Comparison of ENCODE assay signal across 8 cellular contexts in genomic region chr22:43228330-43228729, GRCh38. TPM values are rescaled to one million over a fixed set of nuclear protein-coding genes. Genes with fewer than 3 reads are reported as not detected.
DNase-seq lines count a peak whose midpoint lies in the region; ATAC-seq and TF ChIP-seq lines count a peak whose summit lies in the region.

No MANE protein-coding gene starts in this region.

- H3K36me3 ChIP-seq in heart left ventricle (no peaks in the 10 kb centered on the region), NT2/D1 (ENCODE audit: insufficient read depth, insufficient read length, low read length) (no peaks in the 10 kb centered on the region), spleen (no peaks in the 10 kb centered on the region)

- H3K4me3 Mint-ChIP-seq in stimulated activated naive CD8-positive, alpha-beta T cell treated with anti-CD3 and anti-CD28 coated beads, Interleukin-15, amount 100 ng/mL, for 72 hours = no peak overlapping the region

- peak overlapping the region; percentile 35 to 73 for H3K27ac Mint-ChIP-seq in stimulated activated naive CD8-positive, alpha-beta T cell treated with anti-CD3 and anti-CD28 coated beads, Interleukin-15, amount 100 ng/mL, for 72 hours

- no peak overlapping the region for H3K27ac ChIP-seq in heart left ventricle
- no peak overlapping the region for H3K27ac ChIP-seq in right cardiac atrium (ENCODE audit: low read length)
- no peak overlapping the region for H3K27ac ChIP-seq in spleen

- ATAC-seq in heart left ventricle (peak in 1 of 4 donors; percentile 48), right cardiac atrium (no peak), GM21619 (IDR thresholded peaks at IDR 0.05; ENCODE audit: unreplicated experiment) (no peak)
- no peak for ATAC-seq in stimulated activated naive CD8-positive, alpha-beta T cell treated with anti-CD3 and anti-CD28 coated beads, Interleukin-15, amount 100 ng/mL, for 72 hours

- no peaks in the 10 kb centered on the region for H3K9me3 ChIP-seq in heart left ventricle
- H3K9me3 ChIP-seq in right cardiac atrium (ENCODE audit: control insufficient read depth, low read length) = no peaks in the 10 kb centered on the region
- H3K9me3 ChIP-seq in NT2/D1 (ENCODE audit: insufficient read depth, low read length) = no peaks in the 10 kb centered on the region
- H3K9me3 ChIP-seq in spleen = no peaks in the 10 kb centered on the region

- WGBS in heart left ventricle, 4 donors = 56 to 67% (median 62%) methylated on average over 8 of the region's 8 CpGs
- WGBS in right cardiac atrium = 60% methylated on average over 8 of the region's 8 CpGs
- WGBS in spleen, 5 donors = 71 to 86% (median 76%) methylated on average over 8 of the region's 8 CpGs

- H3K4me1 Mint-ChIP-seq in stimulated activated naive CD8-positive, alpha-beta T cell treated with anti-CD3 and anti-CD28 coated beads, Interleukin-15, amount 100 ng/mL, for 72 hours = peaks cover 14% of the 10 kb centered on the region

- TF ChIP-seq CTCF in heart left ventricle (IDR thresholded peaks at IDR 0.05) (peak; percentile 15 to 50 (median 34)), choroid plexus epithelial cell (conservative IDR thresholded peaks at IDR 0.05; ENCODE audit: low read depth, low read length) (peak; percentile 70), spleen (IDR thresholded peaks at IDR 0.05 in 8 of 11, conservative IDR thresholded peaks at IDR 0.05 in 3 of 11) (peak in 2 of 11 experiments; percentile 23 to 28)

- no peak overlapping the region for H3K9ac ChIP-seq in NT2/D1 (ENCODE audit: insufficient read length, low read depth)

- H3K4me1 ChIP-seq in heart left ventricle (peaks cover 0 to 7% (median 0%) of the 10 kb centered on the region in 12 donors), right cardiac atrium (ENCODE audit: control insufficient read depth, insufficient read depth, low read length) (no peaks in the 10 kb centered on the region), NT2/D1 (ENCODE audit: insufficient read depth, insufficient read length) (peaks cover 17% of the 10 kb centered on the region), spleen (peaks cover 0 to 21% (median 11%) of the 10 kb centered on the region in 6 donors)

- intact Hi-C loops in heart left ventricle (cut with DNase I) (no loop called here), right cardiac atrium (cut with DNase I) (no loop called here), spleen (cut with DNase I; ENCODE audit: low total_unique reads) (no loop called here)

- H3K27me3 Mint-ChIP-seq in stimulated activated naive CD8-positive, alpha-beta T cell treated with anti-CD3 and anti-CD28 coated beads, Interleukin-15, amount 100 ng/mL, for 72 hours = peaks cover 12% of the 10 kb centered on the region

- H3K9me3 Mint-ChIP-seq in stimulated activated naive CD8-positive, alpha-beta T cell treated with anti-CD3 and anti-CD28 coated beads, Interleukin-15, amount 100 ng/mL, for 72 hours = no peaks in the 10 kb centered on the region

- TF ChIP-seq POLR2A in heart left ventricle (IDR thresholded peaks at IDR 0.05) = no peak
- TF ChIP-seq POLR2A in spleen (IDR thresholded peaks at IDR 0.05) = no peak

- H3K4me3 ChIP-seq in heart left ventricle (no peak overlapping the region), right cardiac atrium (ENCODE audit: low read length) (no peak overlapping the region), NT2/D1 (ENCODE audit: insufficient read length, low read depth) (no peak overlapping the region), choroid plexus epithelial cell (ENCODE audit: low read depth, low read length) (no peak overlapping the region), spleen (no peak overlapping the region)

- no peak for DNase-seq in heart left ventricle
- no peak for DNase-seq in right cardiac atrium
- DNase-seq in NT2/D1 (ENCODE audit: low read depth, low spot score) = peak; percentile 48
- DNase-seq in choroid plexus epithelial cell (ENCODE audit: low read depth) = peak; percentile 61
- DNase-seq in stimulated activated naive CD8-positive, alpha-beta T cell treated with anti-CD3 and anti-CD28 coated beads, Interleukin-15, amount 100 ng/mL, for 72 hours = no peak
- DNase-seq in NCI-H1092 (lab: John Stamatoyannopoulos, UW) = no peak
- no peak for DNase-seq in spleen

- H3K27me3 ChIP-seq in heart left ventricle (peaks cover 0 to 10% (median 0%) of the 10 kb centered on the region in 9 donors), right cardiac atrium (ENCODE audit: control insufficient read depth, insufficient read depth) (no peaks in the 10 kb centered on the region), NT2/D1 (ENCODE audit: insufficient read depth, insufficient read length) (no peaks in the 10 kb centered on the region), spleen (replicated peaks in 1 of 7) (peaks cover 0 to 16% (median 0%) of the 10 kb centered on the region in 7 donors)

RNA-seq across cellular contexts. Expression of gene TTLL12, which starts 41.4 kb away (rescaled TPM):
- total RNA-seq in heart left ventricle = 10 to 100 TPM in 7 of 9 donors, 1 to 10 TPM in 2; 8.6 to 21.5 (median 11.9) TPM
- polyA plus RNA-seq in heart left ventricle = 10 to 100 TPM in 1 of 2 donors, 1 to 10 TPM in 1; 8.0 to 29.0 TPM
- total RNA-seq in right cardiac atrium = 10 to 100 TPM in 3 of 4 donors, 1 to 10 TPM in 1; 6.9 to 11.0 (median 10.5) TPM
- 7.8 TPM for polyA plus RNA-seq in right cardiac atrium
- total RNA-seq in spleen = 10 to 100 TPM; 16.6 to 21.6 (median 19.9) TPM
- polyA plus RNA-seq in spleen = 10 to 100 TPM in 2 of 3 donors, 1 to 10 TPM in 1; 8.7 to 19.3 (median 11.3) TPM

Comparison
In these comparisons a context has a peak if more than half of its experiments do, and no peak if none do; other contexts are left out.
1. DNase-seq: peak in NT2/D1 (single experiment) and choroid plexus epithelial cell (single experiment); none in heart left ventricle (0 of 5), right cardiac atrium (0 of 3), stimulated activated naive CD8-positive, alpha-beta T cell treated with anti-CD3 and anti-CD28 coated beads, Interleukin-15, amount 100 ng/mL, for 72 hours (0 of 2), NCI-H1092 (single experiment) and spleen (single experiment).